Comparison of ENCODE assay signal across 8 cellular contexts in genomic region chr3:101850327-101851048, GRCh38. TPM values are rescaled to one million over a fixed set of nuclear protein-coding genes. Genes with fewer than 3 reads are reported as not detected.
A peak's percentile ranks its signal among the peaks of the same experiment; 100 is the strongest.
DNase-seq lines count a peak whose midpoint lies in the region; ATAC-seq, FAIRE-seq and TF ChIP-seq lines count a peak whose summit lies in the region.

No MANE protein-coding gene starts in this region.

- peaks cover 58% of the 10 kb centered on the region for H3K4me1 Mint-ChIP-seq in activated CD4-positive, alpha-beta T cell treated with anti-CD3 and anti-CD28 coated beads, Interleukin-2, amount 10 ng/mL, durations not matched to agents 24 days and 14 days
- peaks cover 23% of the 10 kb centered on the region for H3K4me1 Mint-ChIP-seq in endothelial cell (ENCODE audit: unreplicated experiment)

- H3K9ac ChIP-seq in neuronal stem cell (ENCODE audit: low read depth, low read length, poor library complexity), result no peak overlapping the region

- H3K27me3 Mint-ChIP-seq in activated CD4-positive, alpha-beta T cell treated with anti-CD3 and anti-CD28 coated beads, Interleukin-2, amount 10 ng/mL, durations not matched to agents 24 days and 14 days, result no peaks in the 10 kb centered on the region
- H3K27me3 Mint-ChIP-seq in endothelial cell (ENCODE audit: unreplicated experiment), result peaks cover 16% of the 10 kb centered on the region

- peak overlapping the region; percentile 97 for H3K4me3 Mint-ChIP-seq in activated CD4-positive, alpha-beta T cell treated with anti-CD3 and anti-CD28 coated beads, Interleukin-2, amount 10 ng/mL, durations not matched to agents 24 days and 14 days
- peak overlapping the region; percentile 97 for H3K4me3 Mint-ChIP-seq in endothelial cell (ENCODE audit: unreplicated experiment)

- H3K23ac ChIP-seq in neuronal stem cell (ENCODE audit: low read depth, low read length, poor library complexity), result no peak overlapping the region

- H3K27ac ChIP-seq in KOPT-K1 (ENCODE audit: low read depth, low read length, poor library complexity, severe bottlenecking) (peak overlapping the region; percentile 11), neuronal stem cell (replicated peaks; ENCODE audit: low read length) (no peak overlapping the region)

- intact Hi-C loops in activated CD4-positive, alpha-beta T cell treated with anti-CD3 and anti-CD28 coated beads, Interleukin-2, amount 10 ng/mL, durations not matched to agents 24 days and 14 days (cut with micrococcal nuclease), result loop anchor here (1.0 to 5.0 kb wide), 15 partner anchors 11 to 312 kb away; partner anchors contain the start of genes CEP97, RPL24 and ZBTB11

- no CpG with 5 or more reads among the region's 19 CpGs for WGBS in neuronal stem cell (ENCODE audit: extremely low coverage in 2 of 2, insufficient read length in 2 of 2, insufficient replicate concordance in 1 of 2), 2 donors

- peaks cover 65% of the 10 kb centered on the region for H3K36me3 Mint-ChIP-seq in activated CD4-positive, alpha-beta T cell treated with anti-CD3 and anti-CD28 coated beads, Interleukin-2, amount 10 ng/mL, durations not matched to agents 24 days and 14 days (ENCODE audit: low read depth)
- peaks cover 24% of the 10 kb centered on the region for H3K36me3 Mint-ChIP-seq in endothelial cell (ENCODE audit: low read depth, unreplicated experiment)

- H3K4me2 ChIP-seq in neuronal stem cell (ENCODE audit: insufficient read depth, low read length, poor library complexity, severe bottlenecking), result peak overlapping the region; percentile 59

- no peaks in the 10 kb centered on the region for H3K27me3 ChIP-seq in neuronal stem cell (ENCODE audit: control insufficient read depth in 3 of 3, insufficient read depth in 3 of 3, low read depth in 1 of 3, low read length in 3 of 3)

- peaks cover 10% of the 10 kb centered on the region for H3K9me3 Mint-ChIP-seq in activated CD4-positive, alpha-beta T cell treated with anti-CD3 and anti-CD28 coated beads, Interleukin-2, amount 10 ng/mL, durations not matched to agents 24 days and 14 days
- H3K9me3 Mint-ChIP-seq in endothelial cell (ENCODE audit: unreplicated experiment), result no peaks in the 10 kb centered on the region

- no peak overlapping the region for H2BK5ac ChIP-seq in neuronal stem cell (ENCODE audit: low read length)

- H3K4ac ChIP-seq in neuronal stem cell (ENCODE audit: low read length), result no peak overlapping the region

- no peak overlapping the region for H3K14ac ChIP-seq in neuronal stem cell (ENCODE audit: low read length)

- no peak overlapping the region for H2BK120ac ChIP-seq in neuronal stem cell (ENCODE audit: low read depth, low read length)

- H4K8ac ChIP-seq in neuronal stem cell (ENCODE audit: low read depth, low read length), result no peak overlapping the region

- H2BK15ac ChIP-seq in neuronal stem cell (ENCODE audit: low read length), result no peak overlapping the region

- peaks cover 5% of the 10 kb centered on the region; the same call in 1 of the 2 replicates for H3K36me3 ChIP-seq in KOPT-K1 (ENCODE audit: insufficient read depth, low read length)
- H3K36me3 ChIP-seq in neuronal stem cell (replicated peaks in 1 of 2; ENCODE audit: control insufficient read depth in 2 of 2, insufficient read depth in 2 of 2, low read length in 2 of 2), result peaks cover 19 to 39% of the 10 kb centered on the region in 2 donors

- FAIRE-seq in D721Med (lab: Jason Lieb, UNC), result no peak

- H4K91ac ChIP-seq in neuronal stem cell (ENCODE audit: low read depth, low read length, poor library complexity), result no peak overlapping the region

- TF ChIP-seq CTCF in endothelial cell (IDR thresholded peaks at IDR 0.05; ENCODE audit: unreplicated experiment), result no peak
- TF ChIP-seq CTCF in D721Med (IDR thresholded peaks at IDR 0.05; ENCODE audit: insufficient read depth, missing control alignments), result no peak

- DNase-seq in AG08396 (ENCODE audit: low spot score) (peak; percentile 57), endothelial cell (ENCODE audit: low spot score) (no peak), neuronal stem cell (ENCODE audit: low spot score) (no peak), D721Med (ENCODE audit: insufficient read length, low spot score) (no peak)
- peak; percentile 90 for DNase-seq in activated CD4-positive, alpha-beta T cell treated with anti-CD3 and anti-CD28 coated beads, Interleukin-2, amount 10 ng/mL, durations not matched to agents 24 days and 14 days

- peaks cover 8% of the 10 kb centered on the region for H3K79me1 ChIP-seq in neuronal stem cell (ENCODE audit: low read depth, low read length)

- H3K4me1 ChIP-seq in neuronal stem cell (ENCODE audit: control insufficient read depth in 2 of 2, insufficient read depth in 1 of 2, low read depth in 1 of 2, low read length in 2 of 2), result peaks cover 5 to 6% of the 10 kb centered on the region in 2 donors

- H2AK5ac ChIP-seq in neuronal stem cell (ENCODE audit: low read depth, low read length), result no peak overlapping the region

- H2AFZ ChIP-seq in neuronal stem cell (ENCODE audit: low read length), result peak overlapping the region; percentile 97

- no peak overlapping the region for H3K18ac ChIP-seq in neuronal stem cell (ENCODE audit: low read length)

- H3K4me3 ChIP-seq in neuronal stem cell (ENCODE audit: low read length in 2 of 2), result peak overlapping the region; percentile 65 to 99

- no peak overlapping the region for H2BK12ac ChIP-seq in neuronal stem cell (ENCODE audit: low read length)

- H3K9me3 ChIP-seq in KOPT-K1 (ENCODE audit: insufficient read depth, low read length, poor library complexity, severe bottlenecking), result no peaks in the 10 kb centered on the region
- no peaks in the 10 kb centered on the region for H3K9me3 ChIP-seq in neuronal stem cell (replicated peaks in 1 of 2; ENCODE audit: control insufficient read depth in 2 of 2, insufficient read depth in 1 of 2, low read depth in 1 of 2, low read length in 2 of 2)

- peak overlapping the region; percentile 100 for H3K27ac Mint-ChIP-seq in activated CD4-positive, alpha-beta T cell treated with anti-CD3 and anti-CD28 coated beads, Interleukin-2, amount 10 ng/mL, durations not matched to agents 24 days and 14 days
- H3K27ac Mint-ChIP-seq in endothelial cell (ENCODE audit: unreplicated experiment), result peak overlapping the region; percentile 98

- peak; percentile 33 for ATAC-seq in GM18909 (IDR thresholded peaks at IDR 0.05; ENCODE audit: poor library complexity, unreplicated experiment)
- ATAC-seq in HG03097 (IDR thresholded peaks at IDR 0.05; ENCODE audit: low FRiP score, unreplicated experiment), result no peak

RNA-seq across cellular contexts. Expression of gene NFKBIZ, which starts 1.2 kb away (rescaled TPM):
- 57.2 and 59.2 TPM in 2 replicates for total RNA-seq in activated CD4-positive, alpha-beta T cell treated with anti-CD3 and anti-CD28 coated beads, Interleukin-2, amount 10 ng/mL, durations not matched to agents 24 days and 14 days
- total RNA-seq in endothelial cell (ENCODE audit: unreplicated experiment), result 20.5 TPM
- polyA plus RNA-seq in neuronal stem cell (2013, experiment 1 of 2), result 5.5 TPM
- polyA plus RNA-seq in neuronal stem cell (2013, experiment 2 of 2), result 6.6 TPM

Comparison
In these comparisons a context has a peak if more than half of its experiments do, and no peak if none do; other contexts are left out.
1. DNase-seq: peak in AG08396 (single experiment) and activated CD4-positive, alpha-beta T cell treated with anti-CD3 and anti-CD28 coated beads, Interleukin-2, amount 10 ng/mL, durations not matched to agents 24 days and 14 days (single experiment); none in endothelial cell (single experiment), neuronal stem cell (single experiment) and D721Med (single experiment).